In the genomic region with DNA sequence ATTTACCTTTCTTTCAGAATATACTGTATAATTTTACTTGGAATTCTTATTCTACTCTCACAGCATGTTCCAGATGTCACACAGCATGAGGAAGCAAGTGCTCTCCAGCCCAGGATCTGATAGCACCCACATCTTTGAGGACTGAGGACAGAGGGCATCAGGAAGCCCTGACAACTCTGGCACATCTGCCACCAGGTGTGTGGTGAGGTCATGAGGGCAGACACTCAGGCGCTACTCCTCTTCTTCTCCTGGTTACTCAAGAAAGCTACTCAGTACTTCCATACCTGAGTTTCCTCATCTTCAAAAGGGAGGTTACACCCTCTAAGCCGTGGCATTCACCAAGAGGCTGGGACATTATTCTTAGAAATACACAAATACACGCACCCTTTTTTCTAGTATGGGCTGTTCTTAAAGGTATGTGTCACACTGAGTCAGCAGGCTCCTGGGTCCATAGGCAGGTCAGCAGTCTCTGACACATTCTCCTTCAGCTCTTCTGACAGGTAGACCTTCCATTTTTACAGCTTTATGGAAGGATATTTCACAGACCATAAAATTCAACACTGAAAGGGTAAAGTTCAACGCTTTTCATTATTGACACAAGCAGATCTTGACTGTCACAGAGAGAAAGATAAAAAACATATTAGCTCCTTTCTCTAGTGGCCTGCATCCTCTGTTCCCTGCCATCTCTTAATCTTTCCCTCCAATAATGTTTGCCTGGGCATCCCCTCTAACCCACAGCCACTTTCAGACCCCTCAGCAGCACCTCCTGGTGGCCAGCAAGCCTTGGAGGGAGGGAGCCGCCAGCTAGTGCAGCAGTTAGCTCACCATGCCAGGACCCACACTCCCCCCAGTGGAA, we compare ENCODE assay signal across 8 cellular contexts.
A peak's percentile ranks its signal among the peaks of the same experiment; 100 is the strongest.
DNase-seq lines count a peak whose midpoint lies in the region; ATAC-seq and TF ChIP-seq lines count a peak whose summit lies in the region.

No MANE protein-coding gene starts in this region.

- TF ChIP-seq CTCF in KMS-11 (conservative IDR thresholded peaks at IDR 0.05; ENCODE audit: low read depth, low read length) (peak; percentile 47; the same call in 1 of the 2 replicates), WTC11 (IDR thresholded peaks at IDR 0.05) (peak; percentile 74), esophagus muscularis mucosa (IDR thresholded peaks at IDR 0.05) (peak; percentile 57 to 70 (median 59)), nephron (IDR thresholded peaks at IDR 0.05; ENCODE audit: unreplicated experiment in 3 of 3) (peak; percentile 65 to 75 (median 71))

- no peak overlapping the region for H2AFZ ChIP-seq in KMS-11 (ENCODE audit: low read depth)

- no peaks in the 10 kb centered on the region for H3K9me3 ChIP-seq in esophagus muscularis mucosa

- TF ChIP-seq EP300 in esophagus muscularis mucosa (IDR thresholded peaks at IDR 0.05), result no peak

- H3K4me3 Mint-ChIP-seq in WTC11 (no peak overlapping the region), nephron (no peak overlapping the region)

- H3K27ac Mint-ChIP-seq in WTC11 (peak overlapping the region; percentile 96; the same call in 1 of the 2 replicates), nephron (peak overlapping the region; percentile 13 to 92 (median 68))

- no peak for TF ChIP-seq POLR2A in esophagus muscularis mucosa (IDR thresholded peaks at IDR 0.05; ENCODE audit: low read depth)

- no peaks in the 10 kb centered on the region for H3K36me3 Mint-ChIP-seq in WTC11
- no peaks in the 10 kb centered on the region for H3K36me3 Mint-ChIP-seq in nephron (ENCODE audit: low read depth)

- H3K4me1 ChIP-seq in KMS-11 (ENCODE audit: low read depth, poor library complexity, severe bottlenecking), result no peaks in the 10 kb centered on the region
- peaks cover 0 to 14% (median 0%) of the 10 kb centered on the region in 4 donors for H3K4me1 ChIP-seq in esophagus muscularis mucosa

- H3K79me2 ChIP-seq in KMS-11 (ENCODE audit: insufficient read depth, low read depth), result no peaks in the 10 kb centered on the region

- POLR2A ChIA-PET in WTC11 (lab: Charles Lee), result interaction anchor here (0.5 to 3.5 kb wide), 7 partner anchors 52 to 263 kb away, joined by 3 to 33 read pairs (median 4); a partner anchor contains a TSS

- H3K9me3 Mint-ChIP-seq in WTC11 (peaks cover 7% of the 10 kb centered on the region), nephron (no peaks in the 10 kb centered on the region)

- no peak overlapping the region for H3K4me3 ChIP-seq in KMS-11 (IDR thresholded peaks at IDR 0.05; ENCODE audit: insufficient read depth, low read depth, low read length)
- no peak overlapping the region for H3K4me3 ChIP-seq in esophagus muscularis mucosa

- H3K9ac ChIP-seq in KMS-11, result no peak overlapping the region

- WGBS in esophagus muscularis mucosa, result 68% methylated on average over 5 of the region's 5 CpGs

- H4K20me1 ChIP-seq in KMS-11 (ENCODE audit: insufficient read depth), result no peaks in the 10 kb centered on the region

- CTCF ChIA-PET in WTC11 (lab: Charles Lee), result interaction anchor here (0.6 to 3.5 kb wide), 86 partner anchors 9 to 786 kb away, joined by 3 to 61 read pairs (median 6); a partner anchor contains a TSS

- H3K36me3 ChIP-seq in KMS-11 (ENCODE audit: insufficient read depth) (no peaks in the 10 kb centered on the region), esophagus muscularis mucosa (no peaks in the 10 kb centered on the region)

- H3K27ac ChIP-seq in KMS-11 (no peak overlapping the region), esophagus muscularis mucosa (replicated peaks in 1 of 4) (no peak overlapping the region)

- peak; percentile 72 for ATAC-seq in WTC11
- ATAC-seq in HG03439 (IDR thresholded peaks at IDR 0.05; ENCODE audit: unreplicated experiment), result no peak
- ATAC-seq in GM18873 (IDR thresholded peaks at IDR 0.05; ENCODE audit: low FRiP score, unreplicated experiment), result no peak
- ATAC-seq in HG03045 (IDR thresholded peaks at IDR 0.05; ENCODE audit: unreplicated experiment), result no peak

- H3K4me1 Mint-ChIP-seq in WTC11 (peaks cover 39% of the 10 kb centered on the region), nephron (peaks cover 30% of the 10 kb centered on the region)

- H3K4me2 ChIP-seq in KMS-11, result no peak overlapping the region

- H3K27me3 ChIP-seq in KMS-11 (ENCODE audit: insufficient read depth, low read depth) (no peaks in the 10 kb centered on the region), esophagus muscularis mucosa (peaks cover 0 to 11% (median 0%) of the 10 kb centered on the region in 4 donors)

- DNase-seq in EH (ENCODE audit: low read depth), result peak; percentile 72
- DNase-seq in WTC11 (ENCODE audit: low spot score), result peak; percentile 91
- no peak for DNase-seq in esophagus muscularis mucosa (ENCODE audit: extremely low spot score)

- intact Hi-C loops in esophagus muscularis mucosa (cut with DNase I), result loop anchor here (5.0 to 10.0 kb wide), 2 partner anchors 111 to 178 kb away; no protein-coding TSS in a partner anchor

- no peaks in the 10 kb centered on the region for H3K27me3 Mint-ChIP-seq in WTC11 (ENCODE audit: low read depth)
- H3K27me3 Mint-ChIP-seq in nephron (ENCODE audit: low read depth), result peaks cover 8% of the 10 kb centered on the region

TF ChIP-seq in WTC11, 78 proteins besides CTCF, POLR2A, EP300 and RAD21:
- TF ChIP-seq NFYB (CRISPR knock-in tag; conservative IDR thresholded peaks at IDR 0.05; ENCODE audit: low read depth) (no peak), ZBTB21 (CRISPR knock-in tag; IDR thresholded peaks at IDR 0.05; ENCODE audit: borderline replicate concordance) (no peak), TCF7 (CRISPR knock-in tag; IDR thresholded peaks at IDR 0.05; ENCODE audit: low read depth) (no peak), IRF2 (CRISPR knock-in tag; IDR thresholded peaks at IDR 0.05; ENCODE audit: borderline replicate concordance, low read depth) (no peak), ZNF671 (CRISPR knock-in tag; IDR thresholded peaks at IDR 0.05) (no peak), ZNF423 (CRISPR knock-in tag; IDR thresholded peaks at IDR 0.05) (no peak), NR3C1 (CRISPR knock-in tag; conservative IDR thresholded peaks at IDR 0.05; ENCODE audit: low read depth) (no peak), ETV6 (CRISPR knock-in tag; IDR thresholded peaks at IDR 0.05) (peak; percentile 11; the same call in 1 of the 2 replicates), SP1 (CRISPR knock-in tag; conservative IDR thresholded peaks at IDR 0.05) (peak; percentile 26; the same call in 1 of the 2 replicates), SMAD4 (CRISPR knock-in tag; IDR thresholded peaks at IDR 0.05) (no peak)
- TF ChIP-seq, protein P1, sequence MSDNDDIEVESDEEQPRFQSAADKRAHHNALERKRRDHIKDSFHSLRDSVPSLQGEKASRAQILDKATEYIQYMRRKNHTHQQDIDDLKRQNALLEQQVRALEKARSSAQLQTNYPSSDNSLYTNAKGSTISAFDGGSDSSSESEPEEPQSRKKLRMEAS (CRISPR knock-in tag; IDR thresholded peaks at IDR 0.05), result no peak
- TF ChIP-seq, protein P2, sequence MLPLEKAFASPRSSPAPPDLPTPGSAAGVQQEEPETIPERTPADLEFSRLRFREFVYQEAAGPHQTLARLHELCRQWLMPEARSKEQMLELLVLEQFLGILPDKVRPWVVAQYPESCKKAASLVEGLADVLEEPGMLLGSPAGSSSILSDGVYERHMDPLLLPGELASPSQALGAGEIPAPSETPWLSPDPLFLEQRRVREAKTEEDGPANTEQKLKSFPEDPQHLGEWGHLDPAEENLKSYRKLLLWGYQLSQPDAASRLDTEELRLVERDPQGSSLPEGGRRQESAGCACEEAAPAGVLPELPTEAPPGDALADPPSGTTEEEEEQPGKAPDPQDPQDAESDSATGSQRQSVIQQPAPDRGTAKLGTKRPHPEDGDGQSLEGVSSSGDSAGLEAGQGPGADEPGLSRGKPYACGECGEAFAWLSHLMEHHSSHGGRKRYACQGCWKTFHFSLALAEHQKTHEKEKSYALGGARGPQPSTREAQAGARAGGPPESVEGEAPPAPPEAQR (CRISPR knock-in tag; IDR thresholded peaks at IDR 0.05), result no peak
